Comparison of ENCODE assay signal across 19 cellular contexts in genomic region chr2:234596696-234597575, GRCh38.
DNase-seq lines count a peak whose midpoint lies in the region; ATAC-seq and TF ChIP-seq lines count a peak whose summit lies in the region.
"Had no signal": no experiment of that assay in that cellular context is flagged by ENCODE, and none has a peak within 500 bp of the region (broad histone marks: within the 10 kb centered on the region; RNA-seq: fewer than 3 reads in every experiment).

No MANE protein-coding gene starts in this region.

- H4K20me1 ChIP-seq in BLaER1 treated with 17β-estradiol and CSF1 and Interleukin-3, amounts not matched to agents 10 nM and 100 nM: no peaks in the 10 kb centered on the region
- no peaks in the 10 kb centered on the region for H4K20me1 ChIP-seq in neural progenitor cell (ENCODE audit: low read depth)

- peaks cover 9% of the 10 kb centered on the region for H3K27me3 Mint-ChIP-seq in neural progenitor cell (ENCODE audit: insufficient read depth, low read depth)

- TF ChIP-seq EP300 in esophagus muscularis mucosa (IDR thresholded peaks at IDR 0.05): no peak

- peaks cover 24% of the 10 kb centered on the region for H3K9me3 Mint-ChIP-seq in neural progenitor cell
- H3K9me3 Mint-ChIP-seq: CD4-positive, alpha-beta T cell had no signal

- no peak overlapping the region for H3K27ac ChIP-seq in BLaER1 treated with 17β-estradiol and CSF1 and Interleukin-3, amounts not matched to agents 10 nM and 100 nM
- H3K27ac ChIP-seq in HUES64 (ENCODE audit: low read depth, low read length) (peak overlapping the region; percentile 95), esophagus muscularis mucosa (replicated peaks in 1 of 4) (no peak overlapping the region), neural progenitor cell (no peak overlapping the region)

- no peaks in the 10 kb centered on the region for H3K27me3 ChIP-seq in BLaER1 treated with 17β-estradiol and CSF1 and Interleukin-3, amounts not matched to agents 10 nM and 100 nM
- H3K27me3 ChIP-seq in HUES64 (ENCODE audit: insufficient read depth, low read length) (peaks cover 3% of the 10 kb centered on the region; the same call in 1 of the 2 replicates), esophagus muscularis mucosa (no peaks in the 10 kb centered on the region), neural progenitor cell (no peaks in the 10 kb centered on the region)

- no peaks in the 10 kb centered on the region; a peak in 1 of 22 replicates for H3K9me3 ChIP-seq in BLaER1 treated with 17β-estradiol and CSF1 and Interleukin-3, amounts not matched to agents 10 nM and 100 nM (replicated peaks in 1 of 11)
- H3K9me3 ChIP-seq in HUES64 (ENCODE audit: insufficient read depth, low read depth, low read length): no peaks in the 10 kb centered on the region
- H3K9me3 ChIP-seq in esophagus muscularis mucosa: no peaks in the 10 kb centered on the region
- no peaks in the 10 kb centered on the region for H3K9me3 ChIP-seq in neural progenitor cell (ENCODE audit: low read depth)

- H3K27ac Mint-ChIP-seq in neural progenitor cell: peak overlapping the region; percentile 100
- H3K27ac Mint-ChIP-seq: CD4-positive, alpha-beta T cell had no signal

- no peak for TF ChIP-seq POLR2A in esophagus muscularis mucosa (IDR thresholded peaks at IDR 0.05; ENCODE audit: low read depth)

- 49% methylated on average over 11 of the region's 12 CpGs for WGBS in HUES64
- WGBS in esophagus muscularis mucosa: 77% methylated on average over 5 of the region's 12 CpGs

- no peak overlapping the region for H3K4me3 ChIP-seq in BLaER1 treated with 17β-estradiol and CSF1 and Interleukin-3, amounts not matched to agents 10 nM and 100 nM
- H3K4me3 ChIP-seq in HUES64 (ENCODE audit: low read length): no peak overlapping the region
- H3K4me3 ChIP-seq in esophagus muscularis mucosa: no peak overlapping the region
- no peak overlapping the region for H3K4me3 ChIP-seq in neural progenitor cell
- H3K4me3 ChIP-seq: GM12878 had no signal

- peak overlapping the region in 7 of 11 experiments; percentile 10 to 52 (median 41); a peak in 8 of 22 replicates for H3K4me2 ChIP-seq in BLaER1 treated with 17β-estradiol and CSF1 and Interleukin-3, amounts not matched to agents 10 nM and 100 nM
- H3K4me2 ChIP-seq in neural progenitor cell: peak overlapping the region; percentile 42

- DNase-seq in esophagus muscularis mucosa (ENCODE audit: extremely low spot score) (peak; percentile 85), neural progenitor cell (ENCODE audit: low spot score) (peak; percentile 26), Right ventricle myocardium superior (no peak), DMS114 treated with DMSO at 0.1 percent for 48 hours (lab: John Stamatoyannopoulos, UW; ENCODE audit: unreplicated experiment) (no peak), NCI-H2196 treated with DMSO at 0.1 percent for 48 hours (lab: John Stamatoyannopoulos, UW; ENCODE audit: unreplicated experiment) (no peak)
- DNase-seq: AML-193; Calu3; CD4-positive, alpha-beta T cell; DMS79; MM.1S; NCI-H1105 treated with DMSO at 0.1 percent for 48 hours; NCI-H187 treated with DMSO at 0.1 percent for 48 hours; NCI-H446 treated with DMSO at 0.1 percent for 48 hours; NCI-H774; SIG-M5 had no signal

- peaks cover 32% of the 10 kb centered on the region for H3K4me1 Mint-ChIP-seq in neural progenitor cell

- H3K36me3 Mint-ChIP-seq in neural progenitor cell: peaks cover 5% of the 10 kb centered on the region

- TF ChIP-seq CTCF in esophagus muscularis mucosa (IDR thresholded peaks at IDR 0.05): no peak
- no peak for TF ChIP-seq CTCF in neural progenitor cell (IDR thresholded peaks at IDR 0.05)

- H2AFZ ChIP-seq in neural progenitor cell (replicated peaks): peak overlapping the region; percentile 28

- peaks cover 0 to 18% (median 10%) of the 10 kb centered on the region in 10 experiments; a peak in 12 of 20 replicates for H3K4me1 ChIP-seq in BLaER1 treated with 17β-estradiol and CSF1 and Interleukin-3, amounts not matched to agents 10 nM and 100 nM
- H3K4me1 ChIP-seq in HUES64 (ENCODE audit: insufficient read depth, low read length) (peaks cover 20% of the 10 kb centered on the region), esophagus muscularis mucosa (no peaks in the 10 kb centered on the region), neural progenitor cell (peaks cover 11% of the 10 kb centered on the region)

- no peaks in the 10 kb centered on the region for H3K36me3 ChIP-seq in BLaER1 treated with 17β-estradiol and CSF1 and Interleukin-3, amounts not matched to agents 10 nM and 100 nM
- H3K36me3 ChIP-seq in HUES64 (ENCODE audit: insufficient read depth, low read length) (no peaks in the 10 kb centered on the region), esophagus muscularis mucosa (no peaks in the 10 kb centered on the region), neural progenitor cell (no peaks in the 10 kb centered on the region)

- H3K9ac ChIP-seq in BLaER1 treated with 17β-estradiol and CSF1 and Interleukin-3, amounts not matched to agents 10 nM and 100 nM: no peak overlapping the region
- peak overlapping the region; percentile 26 for H3K9ac ChIP-seq in HUES64 (ENCODE audit: low read depth, low read length)
- H3K9ac ChIP-seq in neural progenitor cell: no peak overlapping the region

- no peaks in the 10 kb centered on the region for H3K79me2 ChIP-seq in neural progenitor cell (ENCODE audit: low read depth)

- intact Hi-C loops in esophagus muscularis mucosa (cut with DNase I): no loop called here
- intact Hi-C loops in Right ventricle myocardium superior (cut with DNase I): no loop called here

- peak overlapping the region; percentile 65 for H3K4me3 Mint-ChIP-seq in neural progenitor cell
- H3K4me3 Mint-ChIP-seq: CD4-positive, alpha-beta T cell had no signal

- peaks cover 18% of the 10 kb centered on the region for H3F3A ChIP-seq in neural progenitor cell (ENCODE audit: low read depth)

- ATAC-seq in Right ventricle myocardium superior (ENCODE audit: poor library complexity): no peak
- ATAC-seq in HG02981 (IDR thresholded peaks at IDR 0.05; ENCODE audit: unreplicated experiment): no peak
- ATAC-seq: GM12878 had no signal

Comparison
In these comparisons a context has a peak if more than half of its experiments do, and no peak if none do; other contexts are left out.
1. DNase-seq: peak in esophagus muscularis mucosa (single experiment) and neural progenitor cell (single experiment); none in Right ventricle myocardium superior (single experiment), DMS114 treated with DMSO at 0.1 percent for 48 hours (single experiment) and NCI-H2196 treated with DMSO at 0.1 percent for 48 hours (single experiment).